8 cellular contexts compared by ENCODE assay signal in genomic region chr3:130892759-130893239, GRCh38. TPM values are rescaled to one million over a fixed set of nuclear protein-coding genes. Genes with fewer than 3 reads are reported as not detected.
A peak's percentile ranks its signal among the peaks of the same experiment; 100 is the strongest.
DNase-seq lines count a peak whose midpoint lies in the region; ATAC-seq and TF ChIP-seq lines count a peak whose summit lies in the region.

No MANE protein-coding gene starts in this region.

- H3K4me3 Mint-ChIP-seq in neural crest cell, result peak overlapping the region; percentile 99

- peaks cover 33% of the 10 kb centered on the region for H3K4me1 Mint-ChIP-seq in neural crest cell

- H3K4me3 ChIP-seq in fibroblast of villous mesenchyme (ENCODE audit: low read depth, low read length), result peak overlapping the region; percentile 93

- ATAC-seq in GM21723 (IDR thresholded peaks at IDR 0.05; ENCODE audit: unreplicated experiment), result peak; percentile 52

- in situ Hi-C loops in KBM-7 (cut with MboI; ENCODE audit: low pct_unique_long_range_greater_than_20kb, low sequenced_read_pairs), result no loop called here

- TF ChIP-seq CTCF in fibroblast of villous mesenchyme (IDR thresholded peaks at IDR 0.05; ENCODE audit: insufficient read depth, low read depth, low read length) (peak; percentile 91), neural crest cell (conservative IDR thresholded peaks at IDR 0.05) (peak; percentile 94)

- H3K36me3 Mint-ChIP-seq in neural crest cell (ENCODE audit: low read depth), result no peaks in the 10 kb centered on the region

- H3K9me3 Mint-ChIP-seq in neural crest cell, result no peaks in the 10 kb centered on the region

- H3K27ac Mint-ChIP-seq in neural crest cell (ENCODE audit: unreplicated experiment), result peak overlapping the region; percentile 98

- H3K27me3 Mint-ChIP-seq in neural crest cell (ENCODE audit: low read depth), result no peaks in the 10 kb centered on the region

- DNase-seq in DMS79 treated with DMSO at 0.1 percent for 48 hours (lab: John Stamatoyannopoulos, UW) (peak; percentile 89), KBM-7 (peak; percentile 88), OCI-M1 (lab: John Stamatoyannopoulos, UW) (peak; percentile 94), fibroblast of villous mesenchyme (ENCODE audit: low read depth) (peak; percentile 78), neural crest cell (ENCODE audit: low read depth, low spot score) (peak; percentile 52), superior temporal gyrus (ENCODE audit: extremely low spot score) (peak; percentile 97)
- DNase-seq in activated effector memory CD4-positive, alpha-beta T cell treated with Interleukin-2 at 50 U/mL for 16 hours, result peak; percentile 35

RNA-seq across cellular contexts. Expression of gene ATP2C1, which starts 1.1 kb away (rescaled TPM):
- total RNA-seq in fibroblast of villous mesenchyme (93.4 and 136 TPM in 2 replicates), neural crest cell (66.8 and 73.8 TPM in 2 replicates)

Comparison
In these comparisons a context has a peak if more than half of its experiments do, and no peak if none do; other contexts are left out.
1. Peak in every context shown above with its lines: DNase-seq, ATAC-seq and H3K4me3 ChIP-seq.
2. DNase-seq: peak in every context shown above with its lines; median percentile 97 in superior temporal gyrus; 94 in OCI-M1; 89 in DMS79 treated with DMSO at 0.1 percent for 48 hours; 88 in KBM-7; 78 in fibroblast of villous mesenchyme; 52 in neural crest cell; 35 in activated effector memory CD4-positive, alpha-beta T cell treated with Interleukin-2 at 50 U/mL for 16 hours.